Comparison of ENCODE assay signal across 10 cellular contexts in genomic region chr11:58765078-58765477, GRCh38. TPM values are rescaled to one million over a fixed set of nuclear protein-coding genes. Genes with fewer than 3 reads are reported as not detected.
"Had no signal": no experiment of that assay in that cellular context is flagged by ENCODE, and none has a peak within 500 bp of the region (broad histone marks: within the 10 kb centered on the region; RNA-seq: fewer than 3 reads in every experiment).

No MANE protein-coding gene starts in this region.

- ATAC-seq: HCT116 had no signal

- H3K9me3 Mint-ChIP-seq: HFFc6 had no signal

- H3K4me3 Mint-ChIP-seq: HFFc6 had no signal

- H3K27ac Mint-ChIP-seq: HFFc6 had no signal

- H3K4me3 ChIP-seq: GM23248, HAP-1 had no signal

- H3K36me3 ChIP-seq: HAP-1 had no signal

- H3K27ac ChIP-seq: GM23248, HL-60 had no signal

- H3K9ac ChIP-seq: GM23248 had no signal

- H3K4me1 ChIP-seq: HAP-1 had no signal

- DNase-seq: GM23248, GOT3, H7, HFFc6, IMR-90 had no signal

- H3K9me3 ChIP-seq: HAP-1 had no signal

- H2AFZ ChIP-seq: GM23248 had no signal

RNA-seq across cellular contexts. Expression of gene GLYAT, which starts 33.3 kb away (rescaled TPM):
- total RNA-seq: GM23248, H4, H7, HFFc6, HT1080, IMR-90 had no signal
- polyA plus RNA-seq: GM23248, IMR-90 had no signal
